Comparison of ENCODE assay signal across 13 cellular contexts in genomic region chr13:47121092-47121763, GRCh38.
"Had no signal": no experiment of that assay in that cellular context is flagged by ENCODE, and none has a peak within 500 bp of the region (broad histone marks: within the 10 kb centered on the region; RNA-seq: fewer than 3 reads in every experiment).

No MANE protein-coding gene starts in this region.

- H3K27ac ChIP-seq: tibial nerve had no signal

- DNase-seq: activated CD4-positive, alpha-beta memory T cell treated with anti-CD3 and anti-CD28 coated beads for 36 hours; activated CD4-positive, alpha-beta T cell treated with anti-CD3 and anti-CD28 coated beads for 36 hours; activated effector memory CD4-positive, alpha-beta T cell treated with Interleukin-2 at 50 U/mL for 16 hours; activated naive CD4-positive, alpha-beta T cell treated with anti-CD3 and anti-CD28 coated beads, Interleukin-2, amount 50 U/mL, for 16 hours; activated T-cell treated with anti-CD3 and anti-CD28 coated beads, Interleukin-2, amount 50 U/mL, for 24 hours; caudate nucleus; naive thymus-derived CD8-positive, alpha-beta T cell; nucleus accumbens; stimulated activated CD4-positive, alpha-beta T cell treated with anti-CD3 and anti-CD28 coated beads, Interleukin-2, amount 100 ng/mL, for 48 hours; stimulated activated naive B cell treated with anti-CD40 and anti-IgM and Interleukin-4, amounts not matched to agents 10 μg/mL and 1 μg/mL and 100 μg/mL, for 72 hours; T-cell; T1000 had no signal

- H3K9me3 ChIP-seq: tibial nerve had no signal

- H3K36me3 ChIP-seq: tibial nerve had no signal

- H3K27me3 Mint-ChIP-seq: activated CD4-positive, alpha-beta memory T cell treated with anti-CD3 and anti-CD28 coated beads for 36 hours; activated T-cell treated with anti-CD3 and anti-CD28 coated beads, Interleukin-2, amount 50 U/mL, for 24 hours had no signal

- H3K4me3 ChIP-seq: tibial nerve had no signal

- H3K9me3 Mint-ChIP-seq: activated CD4-positive, alpha-beta memory T cell treated with anti-CD3 and anti-CD28 coated beads for 36 hours; activated T-cell treated with anti-CD3 and anti-CD28 coated beads, Interleukin-2, amount 50 U/mL, for 24 hours; naive thymus-derived CD8-positive, alpha-beta T cell had no signal

- H3K4me3 Mint-ChIP-seq: activated CD4-positive, alpha-beta memory T cell treated with anti-CD3 and anti-CD28 coated beads for 36 hours; activated CD4-positive, alpha-beta T cell treated with anti-CD3 and anti-CD28 coated beads for 36 hours; activated T-cell treated with anti-CD3 and anti-CD28 coated beads, Interleukin-2, amount 50 U/mL, for 24 hours; naive thymus-derived CD8-positive, alpha-beta T cell; stimulated activated naive B cell treated with anti-CD40 and anti-IgM and Interleukin-4, amounts not matched to agents 10 μg/mL and 1 μg/mL and 100 μg/mL, for 72 hours; T-cell had no signal

- H3K36me3 Mint-ChIP-seq: activated CD4-positive, alpha-beta memory T cell treated with anti-CD3 and anti-CD28 coated beads for 36 hours; naive thymus-derived CD8-positive, alpha-beta T cell; stimulated activated naive B cell treated with anti-CD40 and anti-IgM and Interleukin-4, amounts not matched to agents 10 μg/mL and 1 μg/mL and 100 μg/mL, for 72 hours; T-cell had no signal

- H3K27me3 ChIP-seq: tibial nerve had no signal

- ATAC-seq: activated CD4-positive, alpha-beta T cell treated with anti-CD3 and anti-CD28 coated beads for 36 hours; naive thymus-derived CD8-positive, alpha-beta T cell; stimulated activated naive B cell treated with anti-CD40 and anti-IgM and Interleukin-4, amounts not matched to agents 10 μg/mL and 1 μg/mL and 100 μg/mL, for 72 hours; T-cell had no signal

- H3K4me1 Mint-ChIP-seq: activated CD4-positive, alpha-beta T cell treated with anti-CD3 and anti-CD28 coated beads for 36 hours; naive thymus-derived CD8-positive, alpha-beta T cell; stimulated activated naive B cell treated with anti-CD40 and anti-IgM and Interleukin-4, amounts not matched to agents 10 μg/mL and 1 μg/mL and 100 μg/mL, for 72 hours; T-cell had no signal

- H3K27ac Mint-ChIP-seq: activated CD4-positive, alpha-beta memory T cell treated with anti-CD3 and anti-CD28 coated beads for 36 hours; activated CD4-positive, alpha-beta T cell treated with anti-CD3 and anti-CD28 coated beads for 36 hours; activated T-cell treated with anti-CD3 and anti-CD28 coated beads, Interleukin-2, amount 50 U/mL, for 24 hours; stimulated activated naive B cell treated with anti-CD40 and anti-IgM and Interleukin-4, amounts not matched to agents 10 μg/mL and 1 μg/mL and 100 μg/mL, for 72 hours; T-cell had no signal
